ENCODE assay signal across 8 cellular contexts in genomic region chr15:99729920-99730319, GRCh38. TPM values are rescaled to one million over a fixed set of nuclear protein-coding genes. Genes with fewer than 3 reads are reported as not detected.
DNase-seq lines count a peak whose midpoint lies in the region; ATAC-seq and TF ChIP-seq lines count a peak whose summit lies in the region.

No MANE protein-coding gene starts in this region.

- H3K27ac ChIP-seq in RWPE1 (no peak overlapping the region), testis (no peak overlapping the region)

- no peak for ATAC-seq in GM18519 (IDR thresholded peaks at IDR 0.05; ENCODE audit: low FRiP score, unreplicated experiment)

- POLR2A ChIA-PET in RWPE1 (lab: Yijun Ruan, JAX; ENCODE audit: low non-redundant PET), result interaction anchor here (0.7 to 0.8 kb wide), 2 partner anchors 26 to 1137 kb away, joined by 3 read pairs; no protein-coding TSS in a partner anchor

- H3K4me1 ChIP-seq in testis, result peaks cover 20% of the 10 kb centered on the region

- H3K36me3 ChIP-seq in testis (ENCODE audit: low read depth, missing control alignments), result no peaks in the 10 kb centered on the region

- CTCF ChIA-PET in RWPE1 (lab: Yijun Ruan, JAX), result interaction anchor here (0.7 to 1.5 kb wide), 4 partner anchors 22 to 457 kb away, joined by 3 to 8 read pairs (median 4); no protein-coding TSS in a partner anchor

- no peaks in the 10 kb centered on the region for H3K27me3 ChIP-seq in testis

- TF ChIP-seq CTCF in RWPE1 (conservative IDR thresholded peaks at IDR 0.05; ENCODE audit: low read depth), result no peak; the same call in 1 of the 2 replicates
- TF ChIP-seq CTCF in testis (IDR thresholded peaks at IDR 0.05), result no peak

- intact Hi-C loops in testis (cut with DNase I; ENCODE audit: low total_unique reads), result loop anchor here (10.0 kb wide), 1 partner anchor 455 kb away; no protein-coding TSS in a partner anchor

- 75 to 84% methylated on average over 3 of the region's 3 CpGs for WGBS in testis, 2 donors

- no peaks in the 10 kb centered on the region for H3K9me3 ChIP-seq in testis

- DNase-seq in stimulated activated CD4-positive, alpha-beta T cell treated with anti-CD3 and anti-CD28 coated beads, Interleukin-4, amount 100 ng/mL, for 24 hours, result peak; percentile 19
- no peak for DNase-seq in stimulated activated CD4-positive, alpha-beta T cell treated with anti-CD3 and anti-CD28 coated beads, Interleukin-15, amount 100 ng/mL, for 24 hours
- DNase-seq in RWPE1 (ENCODE audit: low spot score) (peak; percentile 25), glomerular visceral epithelial cell (ENCODE audit: extremely low spot score) (peak; percentile 31), testis (peak; percentile 38), NCI-H345 treated with DMSO at 0.1 percent for 48 hours (lab: John Stamatoyannopoulos, UW; ENCODE audit: unreplicated experiment) (no peak), germinal center (ENCODE audit: low spot score) (no peak)

- TF ChIP-seq POLR2A in testis (IDR thresholded peaks at IDR 0.05), result no peak

- H3K4me3 ChIP-seq in testis, result no peak overlapping the region

RNA-seq across cellular contexts. Expression of gene LYSMD4, which starts 3.3 kb away (rescaled TPM):
- 10 to 100 TPM; 23.6 to 27.1 TPM for total RNA-seq in testis
- polyA plus RNA-seq in testis (ENCODE audit: insufficient read depth, low read depth, low replicate concordance), result 13.2 TPM

Comparison
In these comparisons a context has a peak if more than half of its experiments do, and no peak if none do; other contexts are left out.
1. DNase-seq: peak in stimulated activated CD4-positive, alpha-beta T cell treated with anti-CD3 and anti-CD28 coated beads, Interleukin-4, amount 100 ng/mL, for 24 hours (single experiment), RWPE1 (single experiment), glomerular visceral epithelial cell (single experiment) and testis (single experiment); none in stimulated activated CD4-positive, alpha-beta T cell treated with anti-CD3 and anti-CD28 coated beads, Interleukin-15, amount 100 ng/mL, for 24 hours (single experiment), NCI-H345 treated with DMSO at 0.1 percent for 48 hours (single experiment) and germinal center (single experiment).